8 cellular contexts compared by ENCODE assay signal in genomic region chr13:39037880-39038568, GRCh38.
DNase-seq lines count a peak whose midpoint lies in the region; ATAC-seq and TF ChIP-seq lines count a peak whose summit lies in the region.

A gene with protein sequence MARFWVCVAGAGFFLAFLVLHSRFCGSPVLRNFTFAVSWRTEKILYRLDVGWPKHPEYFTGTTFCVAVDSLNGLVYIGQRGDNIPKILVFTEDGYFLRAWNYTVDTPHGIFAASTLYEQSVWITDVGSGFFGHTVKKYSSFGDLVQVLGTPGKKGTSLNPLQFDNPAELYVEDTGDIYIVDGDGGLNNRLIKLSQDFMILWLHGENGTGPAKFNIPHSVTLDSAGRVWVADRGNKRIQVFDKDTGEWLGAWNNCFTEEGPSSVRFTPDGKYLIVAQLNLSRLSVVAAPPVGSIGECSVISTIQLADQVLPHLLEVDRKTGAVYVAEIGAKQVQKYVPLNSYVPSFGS (plus strand): TSS chr13:39038456. CDS start chr13:39038640, 184 bp downstream.
Gene PROSER1 (minus strand): TSS chr13:39038089. CDS start chr13:39037242, 847 bp downstream.

- peaks cover 18% of the 10 kb centered on the region for H4K20me1 ChIP-seq in OCI-LY3 (ENCODE audit: insufficient read depth, low read length)

- DNase-seq in COLO829 (ENCODE audit: low spot score) (peak; percentile 39), activated T-cell treated with anti-CD3 and anti-CD28 coated beads for 1 hour (ENCODE audit: low read depth) (peak; percentile 72), epidermal melanocyte (ENCODE audit: insufficient read length, low spot score) (peak; percentile 24), middle frontal gyrus (ENCODE audit: extremely low spot score, low spot score) (peak; percentile 83)
- peak; percentile 63 to 76 for DNase-seq in stimulated activated CD8-positive, alpha-beta memory T cell treated with anti-CD3 and anti-CD28 coated beads, Interleukin-2, amount 100 ng/mL, for 48 hours (ENCODE audit: low read depth in 2 of 2)

- peak within 1 kb of the TSS; percentile 97 for H2AFZ ChIP-seq in OCI-LY3 (ENCODE audit: low read depth, low read length)

- peak within 1 kb of the TSS; percentile 85 for H3K4me3 ChIP-seq in HUES48 (ENCODE audit: low read depth, low read length)
- H3K4me3 ChIP-seq in OCI-LY3 (ENCODE audit: low read length) = peak within 1 kb of the TSS; percentile 95

- peak within 1 kb of the TSS; percentile 96 for H3K27ac ChIP-seq in HUES48 (ENCODE audit: low read depth, low read length)
- H3K27ac ChIP-seq in OCI-LY3 (ENCODE audit: low read length) = peak within 1 kb of the TSS; percentile 84

- H3K4me1 ChIP-seq in HUES48 (ENCODE audit: control insufficient read depth, insufficient read depth, low read length) = peaks cover 23% of the 10 kb centered on the region
- H3K4me1 ChIP-seq in OCI-LY3 (ENCODE audit: low read length) = peaks cover 27% of the 10 kb centered on the region

- ATAC-seq in GM21381 (IDR thresholded peaks at IDR 0.05; ENCODE audit: unreplicated experiment) = peak; percentile 67

- TF ChIP-seq CTCF in OCI-LY3 (IDR thresholded peaks at IDR 0.05; ENCODE audit: low read depth, low read length) = no peak

- H3K9me3 ChIP-seq in HUES48 (ENCODE audit: control insufficient read depth, insufficient read depth, low read length) = no peaks in the 10 kb centered on the region
- H3K9me3 ChIP-seq in OCI-LY3 (ENCODE audit: insufficient read depth, low read length) = no peaks in the 10 kb centered on the region

- H3K36me3 ChIP-seq in HUES48 (ENCODE audit: control insufficient read depth, insufficient read depth, low read length) (peaks cover 14% of the 10 kb centered on the region), OCI-LY3 (replicated peaks; ENCODE audit: low read depth, low read length) (peaks cover 15% of the 10 kb centered on the region)

- H3K79me2 ChIP-seq in OCI-LY3 (ENCODE audit: low read length) = peaks cover 66% of the 10 kb centered on the region

- H3K4me2 ChIP-seq in OCI-LY3 (ENCODE audit: low read length) = peak within 1 kb of the TSS; percentile 84

- H3K9ac ChIP-seq in HUES48 (ENCODE audit: low read depth, low read length) (peak within 1 kb of the TSS; percentile 83), OCI-LY3 (ENCODE audit: low read length) (peak within 1 kb of the TSS; percentile 96)

- H3K27me3 ChIP-seq in HUES48 (ENCODE audit: control insufficient read depth, insufficient read depth, low read length) (no peaks in the 10 kb centered on the region), OCI-LY3 (ENCODE audit: low read depth, low read length) (no peaks in the 10 kb centered on the region)

Comparison
In these comparisons a context has a peak if more than half of its experiments do, and no peak if none do; other contexts are left out.
1. Peak in every context shown above with its lines: DNase-seq, ATAC-seq, H3K4me3 ChIP-seq and H3K27ac ChIP-seq.
2. DNase-seq: peak in every context shown above with its lines; median percentile 83 in middle frontal gyrus; 72 in activated T-cell treated with anti-CD3 and anti-CD28 coated beads for 1 hour; 70 in stimulated activated CD8-positive, alpha-beta memory T cell treated with anti-CD3 and anti-CD28 coated beads, Interleukin-2, amount 100 ng/mL, for 48 hours; 39 in COLO829; 24 in epidermal melanocyte.